8 cellular contexts compared by ENCODE assay signal in genomic region chr20:48657426-48658197, GRCh38.
DNase-seq lines count a peak whose midpoint lies in the region; ATAC-seq, FAIRE-seq and TF ChIP-seq lines count a peak whose summit lies in the region.

No MANE protein-coding gene starts in this region.

- peaks cover 5% of the 10 kb centered on the region for H3K4me1 Mint-ChIP-seq in activated B cell treated with CpG ODN at 0.5 μM for 24 hours

- H3K4me1 ChIP-seq in breast epithelium (no peaks in the 10 kb centered on the region), keratinocyte (ENCODE audit: control insufficient read depth, extremely low read depth, insufficient read depth, low read length) (no peaks in the 10 kb centered on the region)

- no peaks in the 10 kb centered on the region for H4K20me1 ChIP-seq in keratinocyte (ENCODE audit: control insufficient read depth, extremely low read depth, insufficient read depth, low read length)

- H3K4me3 ChIP-seq in breast epithelium (no peak overlapping the region), keratinocyte (ENCODE audit: control insufficient read depth in 2 of 3, extremely low read depth in 1 of 3, insufficient read depth in 2 of 3, low read depth in 1 of 3, low read length in 3 of 3) (no peak overlapping the region)

- CTCF ChIA-PET in activated B cell treated with CpG ODN at 0.5 μM for 24 hours (lab: Charles Lee), result interaction anchor here (0.6 to 3.8 kb wide), 48 partner anchors 9 to 292 kb away, joined by 3 to 129 read pairs (median 4); partner anchors contain the start of gene PREX1

- no peak overlapping the region for H3K4me3 Mint-ChIP-seq in activated B cell treated with CpG ODN at 0.5 μM for 24 hours

- no peak overlapping the region for H2AFZ ChIP-seq in keratinocyte (ENCODE audit: control insufficient read depth, low read length)

- no peak overlapping the region for H3K9ac ChIP-seq in keratinocyte (ENCODE audit: control insufficient read depth, extremely low read depth, insufficient read depth, low read length)

- peak; percentile 53 for FAIRE-seq in keratinocyte (lab: Jason Lieb, UNC)

- no peaks in the 10 kb centered on the region for H3K9me1 ChIP-seq in keratinocyte (ENCODE audit: control insufficient read depth, extremely low read depth, insufficient read depth, low read length)

- DNase-seq in activated gamma-delta T cell treated with Interleukin-2 at 50 U/mL for 16 hours (peak; percentile 59), activated gamma-delta T cell (lab: John Stamatoyannopoulos, UW) (no peak), NCI-H2196 (lab: John Stamatoyannopoulos, UW; ENCODE audit: unreplicated experiment) (peak; percentile 84), activated B cell treated with CpG ODN at 0.5 μM for 24 hours (peak; percentile 46), breast epithelium (ENCODE audit: low spot score in 2 of 2) (peak; percentile 63 to 69), keratinocyte (ENCODE audit: low read depth, low spot score) (peak; percentile 23), posterior vena cava (ENCODE audit: low spot score) (no peak)
- peak; percentile 57 to 67 for DNase-seq in stimulated activated CD4-positive, alpha-beta T cell treated with anti-CD3 and anti-CD28 coated beads, Interleukin-2, amount 100 ng/mL, for 24 hours

- peaks cover 93% of the 10 kb centered on the region for H3K36me3 Mint-ChIP-seq in activated B cell treated with CpG ODN at 0.5 μM for 24 hours (ENCODE audit: low read depth)

- intact Hi-C loops in activated B cell treated with CpG ODN at 0.5 μM for 24 hours (cut with micrococcal nuclease), result loop anchor here (1.0 to 2.0 kb wide), 5 partner anchors 131 to 292 kb away; partner anchors contain the start of gene PREX1
- intact Hi-C loops in breast epithelium (cut with DNase I; ENCODE audit: low total_unique reads), result loop anchor here (5.0 kb wide), 1 partner anchor 250 kb away; no protein-coding TSS in a partner anchor
- intact Hi-C loops in posterior vena cava (cut with DNase I), result loop anchor here (1.0 to 5.0 kb wide), 2 partner anchors 246 to 250 kb away; no protein-coding TSS in a partner anchor

- H3K27me3 ChIP-seq in breast epithelium (no peaks in the 10 kb centered on the region), keratinocyte (ENCODE audit: control insufficient read depth, extremely low read depth, insufficient read depth, low read length) (peaks cover 40% of the 10 kb centered on the region)

- H3K9me3 Mint-ChIP-seq in activated B cell treated with CpG ODN at 0.5 μM for 24 hours, result peaks cover 4% of the 10 kb centered on the region

- no peaks in the 10 kb centered on the region for H3K27me3 Mint-ChIP-seq in activated B cell treated with CpG ODN at 0.5 μM for 24 hours

- H3K79me2 ChIP-seq in keratinocyte (ENCODE audit: control insufficient read depth, insufficient read depth, low read length), result no peaks in the 10 kb centered on the region

- POLR2A ChIA-PET in activated B cell treated with CpG ODN at 0.5 μM for 24 hours (lab: Charles Lee), result interaction anchor here (1.0 to 2.2 kb wide), 4 partner anchors 169 to 253 kb away, joined by 3 to 15 read pairs (median 6); no protein-coding TSS in a partner anchor

- no peaks in the 10 kb centered on the region for H3K36me3 ChIP-seq in breast epithelium
- no peaks in the 10 kb centered on the region for H3K36me3 ChIP-seq in keratinocyte (ENCODE audit: control insufficient read depth in 2 of 2, extremely low read depth in 1 of 2, insufficient read depth in 2 of 2, low read length in 2 of 2)

- TF ChIP-seq CTCF in activated B cell treated with CpG ODN at 0.5 μM for 24 hours (IDR thresholded peaks at IDR 0.05) (peak; percentile 78), breast epithelium (IDR thresholded peaks at IDR 0.05) (peak; percentile 90 to 96 (median 96)), keratinocyte (optimal IDR thresholded peaks at IDR 0.05 in 1 of 3, IDR thresholded peaks at IDR 0.05 in 1 of 3, conservative IDR thresholded peaks at IDR 0.05 in 1 of 3; ENCODE audit: extremely low read depth in 1 of 3, insufficient read depth in 2 of 3, low read length in 3 of 3) (peak; percentile 90 to 94 (median 91))

- no peak for TF ChIP-seq POLR2A in breast epithelium (IDR thresholded peaks at IDR 0.05)

- ATAC-seq in activated B cell treated with CpG ODN at 0.5 μM for 24 hours (ENCODE audit: low read depth), result peak; percentile 95

- H3K4me2 ChIP-seq in keratinocyte (ENCODE audit: control insufficient read depth, extremely low read depth, insufficient read depth, low read depth, low read length), result no peak overlapping the region

- peaks cover 0 to 8% of the 10 kb centered on the region in 2 donors for H3K9me3 ChIP-seq in breast epithelium
- H3K9me3 ChIP-seq in keratinocyte (ENCODE audit: control insufficient read depth, low read depth, low read length), result no peaks in the 10 kb centered on the region

- dilution Hi-C loops in keratinocyte (cut with MboI; ENCODE audit: extremely low pct_ligation_motif_present, low sequenced_read_pairs), result loop anchor here (25.0 kb wide), 1 partner anchor 255 kb away; the partner anchor contains the start of gene ARFGEF2

- H3K27ac ChIP-seq in breast epithelium, result no peak overlapping the region
- no peak overlapping the region for H3K27ac ChIP-seq in keratinocyte (ENCODE audit: control insufficient read depth, insufficient read depth, low read length)

- H3K27ac Mint-ChIP-seq in activated B cell treated with CpG ODN at 0.5 μM for 24 hours, result no peak overlapping the region

Comparison
In these comparisons a context has a peak if more than half of its experiments do, and no peak if none do; other contexts are left out.
1. DNase-seq: peak in activated gamma-delta T cell treated with Interleukin-2 at 50 U/mL for 16 hours (single experiment), NCI-H2196 (single experiment), activated B cell treated with CpG ODN at 0.5 μM for 24 hours (single experiment), breast epithelium (2 of 2), keratinocyte (single experiment) and stimulated activated CD4-positive, alpha-beta T cell treated with anti-CD3 and anti-CD28 coated beads, Interleukin-2, amount 100 ng/mL, for 24 hours (2 of 2); none in activated gamma-delta T cell (single experiment) and posterior vena cava (single experiment).
2. Peak in every context shown above with its lines, with median percentiles within 50 percentile points of each other: CTCF ChIP-seq.